10 cellular contexts compared by ENCODE assay signal in the genomic region with DNA sequence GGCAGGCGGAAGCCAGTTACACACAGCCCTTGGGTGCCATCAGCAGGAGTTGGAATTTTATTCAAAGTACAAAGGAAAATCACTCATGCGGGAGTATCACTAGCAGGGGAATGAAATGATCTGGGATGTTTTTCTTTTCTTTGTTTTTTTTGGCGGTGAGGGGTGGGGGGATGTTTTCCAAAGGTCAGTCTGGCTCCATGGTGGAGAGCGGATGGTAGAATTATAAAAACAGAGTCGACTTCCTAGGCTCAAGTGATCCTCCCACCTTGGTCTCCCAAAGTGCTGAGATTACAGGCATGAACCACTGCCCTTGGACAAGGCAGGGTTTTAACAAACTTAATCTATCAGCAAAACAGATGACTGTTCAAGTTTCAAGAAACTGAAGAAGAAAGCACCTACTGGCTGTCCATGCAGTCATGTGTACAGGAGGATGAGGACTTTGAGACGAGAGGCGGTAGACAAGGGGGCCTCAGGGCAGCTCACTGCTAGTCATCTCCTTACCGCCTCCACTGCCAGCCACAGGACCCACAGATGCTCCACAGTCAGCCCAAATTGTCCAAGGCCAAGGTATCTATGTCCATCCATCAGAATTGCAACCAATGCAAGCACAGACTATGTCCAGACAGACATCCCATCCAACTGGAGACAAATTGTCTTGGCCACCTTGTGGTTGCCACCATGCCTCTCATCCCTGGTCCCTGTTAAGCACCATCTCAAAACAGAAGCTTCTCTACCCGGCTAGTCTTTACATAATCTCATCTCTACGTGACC. TPM values are rescaled to one million over a fixed set of nuclear protein-coding genes. Genes with fewer than 3 reads are reported as not detected.
DNase-seq lines count a peak whose midpoint lies in the region; ATAC-seq and TF ChIP-seq lines count a peak whose summit lies in the region.
"Not testable (repeated sequence)": the region's sequence is repeated elsewhere in the genome, so short reads cannot be mapped to it uniquely, and the experiment has no call there.
"Had no signal": no experiment of that assay in that cellular context is flagged by ENCODE, and none has a peak within 500 bp of the region (broad histone marks: within the 10 kb centered on the region; RNA-seq: fewer than 3 reads in every experiment).

No MANE protein-coding gene starts in this region.

- not testable (repeated sequence) for H3K4me3 ChIP-seq in endodermal cell (ENCODE audit: low read length); thyroid gland (replicated peaks in 1 of 3)

- POLR2A ChIA-PET in activated CD4-positive, alpha-beta T cell treated with anti-CD3 and anti-CD28 coated beads, Interleukin-2, amount 10 ng/mL, durations not matched to agents 7 days and 5 days (lab: Charles Lee); activated naive CD8-positive, alpha-beta T cell treated with anti-CD3 and anti-CD28 coated beads, Interleukin-2, amount 10 ng/mL, durations not matched to agents 7 days and 5 days (lab: Charles Lee): not testable (repeated sequence)

- H3K36me3 Mint-ChIP-seq in activated CD4-positive, alpha-beta T cell treated with anti-CD3 and anti-CD28 coated beads, Interleukin-2, amount 10 ng/mL, durations not matched to agents 7 days and 5 days (ENCODE audit: low read depth), result peaks cover 14% of the 10 kb centered on the region
- not testable (repeated sequence) for H3K36me3 Mint-ChIP-seq in activated naive CD8-positive, alpha-beta T cell treated with anti-CD3 and anti-CD28 coated beads, Interleukin-2, amount 10 ng/mL, durations not matched to agents 7 days and 5 days
- H3K36me3 Mint-ChIP-seq in endodermal cell (ENCODE audit: low read depth) (peaks cover 19% of the 10 kb centered on the region), nephron progenitor cell (ENCODE audit: low read depth) (peaks cover 25% of the 10 kb centered on the region)

- H3K27me3 Mint-ChIP-seq in activated CD4-positive, alpha-beta T cell treated with anti-CD3 and anti-CD28 coated beads, Interleukin-2, amount 10 ng/mL, durations not matched to agents 7 days and 5 days; activated naive CD8-positive, alpha-beta T cell treated with anti-CD3 and anti-CD28 coated beads, Interleukin-2, amount 10 ng/mL, durations not matched to agents 7 days and 5 days; endodermal cell (ENCODE audit: insufficient read depth); nephron progenitor cell (ENCODE audit: low read depth, poor library complexity): not testable (repeated sequence)

- H3K27me3 ChIP-seq in endodermal cell (ENCODE audit: control insufficient read depth, insufficient read depth, low read length, poor library complexity, severe bottlenecking); thyroid gland: not testable (repeated sequence)

- H3K36me3 ChIP-seq in endodermal cell (ENCODE audit: control insufficient read depth, insufficient read depth, low read length) (peaks cover 15% of the 10 kb centered on the region), thyroid gland (peaks cover 0 to 16% of the 10 kb centered on the region in 2 donors)

- CTCF ChIA-PET in activated CD4-positive, alpha-beta T cell treated with anti-CD3 and anti-CD28 coated beads, Interleukin-2, amount 10 ng/mL, durations not matched to agents 7 days and 5 days (lab: Charles Lee), result not testable (repeated sequence)

- H3K27ac Mint-ChIP-seq in activated CD4-positive, alpha-beta T cell treated with anti-CD3 and anti-CD28 coated beads, Interleukin-2, amount 10 ng/mL, durations not matched to agents 7 days and 5 days, result peak overlapping the region; percentile 28
- peak overlapping the region; percentile 7 for H3K27ac Mint-ChIP-seq in activated naive CD8-positive, alpha-beta T cell treated with anti-CD3 and anti-CD28 coated beads, Interleukin-2, amount 10 ng/mL, durations not matched to agents 7 days and 5 days
- not testable (repeated sequence) for H3K27ac Mint-ChIP-seq in endodermal cell, nephron progenitor cell

- peak; percentile 37 for TF ChIP-seq CTCF in endodermal cell (conservative IDR thresholded peaks at IDR 0.05)
- TF ChIP-seq CTCF in nephron progenitor cell (IDR thresholded peaks at IDR 0.05); thyroid gland (IDR thresholded peaks at IDR 0.05): not testable (repeated sequence)

- not testable (repeated sequence) for H3K9ac ChIP-seq in endodermal cell (ENCODE audit: extremely low read depth, low read length, poor library complexity, severe bottlenecking)

- not testable (repeated sequence) for H3K4me3 Mint-ChIP-seq in activated CD4-positive, alpha-beta T cell treated with anti-CD3 and anti-CD28 coated beads, Interleukin-2, amount 10 ng/mL, durations not matched to agents 7 days and 5 days; activated naive CD8-positive, alpha-beta T cell treated with anti-CD3 and anti-CD28 coated beads, Interleukin-2, amount 10 ng/mL, durations not matched to agents 7 days and 5 days; endodermal cell
- peak overlapping the region; percentile 16 for H3K4me3 Mint-ChIP-seq in nephron progenitor cell

- ATAC-seq in activated naive CD8-positive, alpha-beta T cell treated with anti-CD3 and anti-CD28 coated beads, Interleukin-2, amount 10 ng/mL, durations not matched to agents 7 days and 5 days (ENCODE audit: low read depth), result peak; percentile 21
- ATAC-seq in left lobe of liver, result peak; percentile 19

- not testable (repeated sequence) for TF ChIP-seq POLR2A in thyroid gland (IDR thresholded peaks at IDR 0.05)

- intact Hi-C loops in thyroid gland (cut with DNase I), result not testable (repeated sequence)

- DNase-seq in Caki2 (ENCODE audit: low read depth), result peak; percentile 74
- DNase-seq in HuH-7.5 (ENCODE audit: low spot score), result peak; percentile 3
- not testable (repeated sequence) for DNase-seq in activated CD4-positive, alpha-beta T cell treated with anti-CD3 and anti-CD28 coated beads, Interleukin-2, amount 10 ng/mL, durations not matched to agents 7 days and 5 days; activated naive CD8-positive, alpha-beta T cell treated with anti-CD3 and anti-CD28 coated beads, Interleukin-2, amount 10 ng/mL, durations not matched to agents 7 days and 5 days; endodermal cell; left lobe of liver (ENCODE audit: low spot score); nephron progenitor cell; thyroid gland

- not testable (repeated sequence) for H3K27ac ChIP-seq in endodermal cell (ENCODE audit: low read depth, low read length)
- H3K27ac ChIP-seq in thyroid gland, result peak overlapping the region in 2 of 3 donors; percentile 24 to 60

- WGBS in endodermal cell (ENCODE audit: insufficient coverage in 1 of 2, insufficient read length in 1 of 2), 2 experiments, result 93 to 97% methylated on average over 6 to 8 of the region's 10 CpGs
- 58 to 60% methylated on average over 8 to 9 of the region's 10 CpGs for WGBS in thyroid gland, 2 donors

- not testable (repeated sequence) for H3K4me1 ChIP-seq in endodermal cell (ENCODE audit: control insufficient read depth, insufficient read depth, low read length)
- peaks cover 15 to 19% of the 10 kb centered on the region in 2 donors for H3K4me1 ChIP-seq in thyroid gland

- H3K4me1 Mint-ChIP-seq in activated CD4-positive, alpha-beta T cell treated with anti-CD3 and anti-CD28 coated beads, Interleukin-2, amount 10 ng/mL, durations not matched to agents 7 days and 5 days, result peaks cover 12% of the 10 kb centered on the region
- not testable (repeated sequence) for H3K4me1 Mint-ChIP-seq in activated naive CD8-positive, alpha-beta T cell treated with anti-CD3 and anti-CD28 coated beads, Interleukin-2, amount 10 ng/mL, durations not matched to agents 7 days and 5 days; endodermal cell
- peaks cover 12% of the 10 kb centered on the region for H3K4me1 Mint-ChIP-seq in nephron progenitor cell

- H3K9me3 ChIP-seq in endodermal cell (ENCODE audit: control insufficient read depth, low read length); thyroid gland: not testable (repeated sequence)

- H3K9me3 Mint-ChIP-seq in activated CD4-positive, alpha-beta T cell treated with anti-CD3 and anti-CD28 coated beads, Interleukin-2, amount 10 ng/mL, durations not matched to agents 7 days and 5 days; activated naive CD8-positive, alpha-beta T cell treated with anti-CD3 and anti-CD28 coated beads, Interleukin-2, amount 10 ng/mL, durations not matched to agents 7 days and 5 days; endodermal cell; nephron progenitor cell: not testable (repeated sequence)

- in situ Hi-C loops in Caki2 (cut with HindIII; ENCODE audit: low pct_unique_long_range_greater_than_20kb, low sequenced_read_pairs), result not testable (repeated sequence)

RNA-seq across cellular contexts. Expression of a gene that starts 14.1 kb away (rescaled TPM):
- total RNA-seq in Caki2 (2014; rRNA removed; shearing (Covaris generic); ENCODE audit: low replicate concordance), result not detected in 2 replicates
- 1 to 10 TPM; 2.9 to 3.8 TPM for total RNA-seq in activated CD4-positive, alpha-beta T cell treated with anti-CD3 and anti-CD28 coated beads, Interleukin-2, amount 10 ng/mL, durations not matched to agents 7 days and 5 days
- not detected for total RNA-seq in activated naive CD8-positive, alpha-beta T cell treated with anti-CD3 and anti-CD28 coated beads, Interleukin-2, amount 10 ng/mL, durations not matched to agents 7 days and 5 days
- total RNA-seq in endodermal cell, result 1 to 10 TPM in 1 of 2 donors, under 1 TPM in 1; 0.89 to 7.2 TPM
- 7.3 TPM for polyA plus RNA-seq in endodermal cell (2013, experiment 1 of 2)
- polyA plus RNA-seq in endodermal cell (2013, experiment 2 of 2), result 7.4 TPM
- total RNA-seq in left lobe of liver, result 0.38 TPM
- 10 to 100 TPM in 1 of 4 donors, 1 to 10 TPM in 2, not detected in 1; 2.0 to 13.6 (median 2.5) TPM for total RNA-seq in thyroid gland
- total RNA-seq: Right ventricle myocardium superior had no signal

RNA-seq across cellular contexts. Expression of a gene that starts 59.3 kb away (rescaled TPM):
- total RNA-seq in Caki2 (2014; rRNA removed; shearing (Covaris generic); ENCODE audit: low replicate concordance), result 6.7 TPM in 1 of 2 replicates, not detected in the other
- total RNA-seq in activated CD4-positive, alpha-beta T cell treated with anti-CD3 and anti-CD28 coated beads, Interleukin-2, amount 10 ng/mL, durations not matched to agents 7 days and 5 days, result 1 to 10 TPM; 1.4 to 1.9 TPM
- 1 to 10 TPM; 1.5 to 1.7 TPM for total RNA-seq in activated naive CD8-positive, alpha-beta T cell treated with anti-CD3 and anti-CD28 coated beads, Interleukin-2, amount 10 ng/mL, durations not matched to agents 7 days and 5 days
- total RNA-seq in endodermal cell, result not detected
- 65.1 TPM for polyA plus RNA-seq in endodermal cell (2013, experiment 1 of 2)
- polyA plus RNA-seq in endodermal cell (2013, experiment 2 of 2), result 73.1 TPM
- 1.1 TPM for total RNA-seq in left lobe of liver
- under 1 TPM in 1 of 4 donors, not detected in 3; 0.67 TPM for total RNA-seq in thyroid gland
- polyA plus RNA-seq: CD4-positive, alpha-beta memory T cell had no signal
